Comparison of ENCODE assay signal across 25 cellular contexts in the genomic region with DNA sequence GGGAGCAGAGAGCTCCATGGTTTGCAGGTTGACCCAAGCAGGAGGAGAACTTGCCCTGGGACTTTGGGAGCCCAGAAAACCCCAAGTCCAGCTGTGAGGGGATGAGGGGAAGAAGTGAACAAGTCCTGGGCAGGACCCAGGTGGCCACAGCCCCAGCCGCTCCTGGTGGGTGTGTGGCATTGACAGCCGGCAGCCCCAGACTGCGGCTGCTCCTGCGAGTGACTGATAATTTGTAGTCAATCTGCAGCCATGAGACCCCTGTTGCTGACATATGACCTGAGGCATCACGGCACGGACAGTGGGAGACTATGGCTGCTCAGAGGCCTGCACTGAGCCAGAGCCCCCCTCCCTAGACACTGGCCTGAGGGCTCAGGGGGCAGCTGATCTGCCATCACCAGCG.
"Had no signal": no experiment of that assay in that cellular context is flagged by ENCODE, and none has a peak within 500 bp of the region (broad histone marks: within the 10 kb centered on the region; RNA-seq: fewer than 3 reads in every experiment).

No MANE protein-coding gene starts in this region.

- H3K9ac ChIP-seq: parathyroid adenoma had no signal

- H3K4me2 ChIP-seq: smooth muscle cell had no signal

- ATAC-seq: left colon; left lung; lower lobe of right lung; naive thymus-derived CD8-positive, alpha-beta T cell; psoas muscle; right lobe of liver; stimulated activated memory B cell treated with anti-CD40 and anti-IgM and Interleukin-4, amounts not matched to agents 10 μg/mL and 1 μg/mL and 100 μg/mL, for 72 hours; stimulated activated naive CD8-positive, alpha-beta T cell treated with anti-CD3 and anti-CD28 coated beads, Interleukin-15, amount 100 ng/mL, for 72 hours had no signal

- H3K9me3 ChIP-seq: left lung, lower lobe of right lung, neutrophil, psoas muscle, right atrium auricular region, right lobe of liver, thyroid gland, transverse colon, upper lobe of left lung had no signal

- DNase-seq: left colon; mammary epithelial cell; mesenchymal stem cell; naive thymus-derived CD8-positive, alpha-beta T cell; occipital lobe; stimulated activated CD4-positive, alpha-beta T cell treated with anti-CD3 and anti-CD28 coated beads, Interleukin-1b, Interleukin-23, amount 100 ng/mL, for 48 hours; stimulated activated CD4-positive, alpha-beta T cell treated with anti-CD3 and anti-CD28 coated beads, Interleukin-2, amount 100 ng/mL, for 48 hours; stimulated activated CD4-positive, alpha-beta T cell treated with anti-CD3 and anti-CD28 coated beads, Interleukin-4, amount 100 ng/mL, for 4 hours; stimulated activated CD8-positive, alpha-beta memory T cell treated with anti-CD3 and anti-CD28 coated beads, Interleukin-4, amount 100 ng/mL, for 48 hours; stimulated activated naive CD4-positive, alpha-beta T cell treated with Interleukin-2 at 50 U/mL for 16 hours; stimulated activated naive CD8-positive, alpha-beta T cell treated with anti-CD3 and anti-CD28 coated beads, Interleukin-15, amount 100 ng/mL, for 72 hours; transverse colon had no signal

- H3K79me2 ChIP-seq: parathyroid adenoma had no signal

- H3K27me3 ChIP-seq: left lung, right atrium auricular region, right lobe of liver, thyroid gland, transverse colon, upper lobe of left lung had no signal

- H3K27ac ChIP-seq: left lung, lower lobe of right lung, neutrophil, parathyroid adenoma, psoas muscle, right atrium auricular region, right lobe of liver, thyroid gland, transverse colon, upper lobe of left lung had no signal

- H3K4me1 ChIP-seq: left lung, lower lobe of right lung, psoas muscle, right atrium auricular region, right lobe of liver, upper lobe of left lung had no signal

- FAIRE-seq: keratinocyte, urothelium cell line had no signal

- H3K36me3 ChIP-seq: left lung, lower lobe of right lung, neutrophil, right atrium auricular region, right lobe of liver, thyroid gland, upper lobe of left lung had no signal

- H3K4me3 ChIP-seq: left lung, lower lobe of right lung, psoas muscle, right atrium auricular region, right lobe of liver, smooth muscle cell, thyroid gland, transverse colon, upper lobe of left lung had no signal
